In the genomic region with DNA sequence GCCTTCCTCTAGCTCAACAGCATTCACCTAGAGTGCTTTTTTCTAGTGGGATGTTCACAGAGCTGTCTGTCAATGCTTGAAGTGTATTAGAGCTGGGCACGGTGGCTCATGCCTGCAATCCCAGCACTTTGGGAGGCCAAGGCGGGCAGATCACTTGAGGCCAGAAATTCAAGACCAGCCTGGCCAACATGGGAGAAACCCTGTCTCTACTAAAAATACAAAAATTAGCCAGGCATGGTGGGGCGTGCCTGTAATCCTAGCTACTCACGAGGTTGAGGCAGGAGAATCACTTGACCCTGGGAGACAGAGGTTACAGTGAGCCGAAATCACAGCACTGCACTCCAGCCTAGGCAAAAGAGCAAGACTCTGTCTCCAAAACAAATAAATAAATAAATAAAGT, we compare ENCODE assay signal across 8 cellular contexts.
A peak's percentile ranks its signal among the peaks of the same experiment; 100 is the strongest.
DNase-seq lines count a peak whose midpoint lies in the region; ATAC-seq, FAIRE-seq and TF ChIP-seq lines count a peak whose summit lies in the region.
"Not testable (repeated sequence)": the region's sequence is repeated elsewhere in the genome, so short reads cannot be mapped to it uniquely, and the experiment has no call there.

No MANE protein-coding gene starts in this region.

- H3K9me1 ChIP-seq in K562 (ENCODE audit: control insufficient read depth, insufficient read depth, low read length): not testable (repeated sequence)

- not testable (repeated sequence) for H3K4me3 ChIP-seq in A549; GM23338; Panc1 (ENCODE audit: low read depth in 2 of 2, low read length in 2 of 2); K562; mesenchymal stem cell (ENCODE audit: insufficient read depth in 1 of 2, low read depth in 1 of 2, low read length in 2 of 2); parathyroid adenoma (ENCODE audit: low read depth, low read length); gastrocnemius medialis

- not testable (repeated sequence) for H3K36me3 Mint-ChIP-seq in GM23338 (ENCODE audit: low read depth)

- H3K14ac ChIP-seq in mesenchymal stem cell (ENCODE audit: low read length in 2 of 2): not testable (repeated sequence)

- not testable (repeated sequence) for H2AK5ac ChIP-seq in mesenchymal stem cell (ENCODE audit: low read length, severe bottlenecking)

- not testable (repeated sequence) for TF ChIP-seq EP300 in A549 (IDR thresholded peaks at IDR 0.05); K562 (IDR thresholded peaks at IDR 0.05; ENCODE audit: low read length)

- H3K27ac Mint-ChIP-seq in GM23338: 0 out of 2 replicates have a peak overlapping the region, but pooled peaks have one; percentile 73

- not testable (repeated sequence) for H3K18ac ChIP-seq in mesenchymal stem cell (ENCODE audit: low read depth in 1 of 2, low read length in 2 of 2)

- not testable (repeated sequence) for H3K4me3 Mint-ChIP-seq in GM23338

- H3F3A ChIP-seq in GM23338 (replicated peaks; ENCODE audit: low read depth): not testable (repeated sequence)

- H3K9me3 Mint-ChIP-seq in GM23338: not testable (repeated sequence)

- H4K8ac ChIP-seq in mesenchymal stem cell (ENCODE audit: low read length): not testable (repeated sequence)

- H3K27ac ChIP-seq in A549 (peak overlapping the region; percentile 78 to 86), GM23338 (ENCODE audit: low read depth) (peak overlapping the region; percentile 55; the same call in 1 of the 2 replicates), Panc1 (ENCODE audit: low read length) (peak overlapping the region; percentile 39), mesenchymal stem cell (ENCODE audit: low read length, poor library complexity, severe bottlenecking) (peak overlapping the region; percentile 3), parathyroid adenoma (peak overlapping the region; percentile 75), gastrocnemius medialis (peak overlapping the region; percentile 43 to 70 (median 60))
- H3K27ac ChIP-seq in K562 (ENCODE audit: extremely low read depth, low read depth, low read length): not testable (repeated sequence)

- not testable (repeated sequence) for H3K27me3 Mint-ChIP-seq in GM23338 (ENCODE audit: insufficient read depth, low read depth, poor library complexity)

- CTCF ChIA-PET in A549 (lab: Yijun Ruan, JAX) (interaction anchor here (0.9 to 8.8 kb wide), 26 partner anchors 9 to 642 kb away, joined by 3 to 230 read pairs (median 6); partner anchors contain the start of gene ABCC4), Panc1 (lab: Charles Lee) (interaction anchor here (0.6 to 2.3 kb wide), 5 partner anchors 20 to 212 kb away, joined by 3 to 10 read pairs (median 4); no protein-coding TSS in a partner anchor), K562 (lab: Yijun Ruan, JAX; ENCODE audit: low intra/inter-chr PET ratio) (interaction anchor here (1.5 to 6.0 kb wide), 2 partner anchors 188 to 212 kb away, joined by 5 to 57 read pairs; no protein-coding TSS in a partner anchor)

- peak in 1 of 2 experiments; percentile 54; a peak in 4 of 6 replicates for ATAC-seq in A549
- ATAC-seq in GM23338: not testable (repeated sequence)
- ATAC-seq in Panc1: 0 out of 2 replicates have a peak, but pooled peaks have one; percentile 31
- peak; percentile 11; the same call in 1 of the 3 replicates for ATAC-seq in K562
- ATAC-seq in gastrocnemius medialis: peak; percentile 21 to 26

- not testable (repeated sequence) for H2BK120ac ChIP-seq in mesenchymal stem cell (ENCODE audit: low read depth, low read length)

- H3K27me3 ChIP-seq in GM23338 (ENCODE audit: insufficient read depth); Panc1 (ENCODE audit: control insufficient read depth, insufficient read depth, low read length); K562 (ENCODE audit: control insufficient read depth in 2 of 2, insufficient read depth in 2 of 2, low read length in 2 of 2); mesenchymal stem cell (ENCODE audit: control insufficient read depth in 1 of 2, insufficient read depth in 1 of 2, low read length in 2 of 2); parathyroid adenoma (ENCODE audit: control insufficient read depth, insufficient read depth, low read length); gastrocnemius medialis: not testable (repeated sequence)

- POLR2A ChIA-PET in A549 (lab: Yijun Ruan, JAX); Panc1 (lab: Charles Lee): not testable (repeated sequence)
- POLR2A ChIA-PET in K562 (lab: Yijun Ruan, JAX): interaction anchor here (1.2 to 1.7 kb wide), 5 partner anchors 9 to 213 kb away, joined by 3 to 5 read pairs (median 4); no protein-coding TSS in a partner anchor

- not testable (repeated sequence) for H3K9me3 ChIP-seq in A549; Panc1 (ENCODE audit: control insufficient read depth, insufficient read depth, low read depth, low read length); K562 (replicated peaks; ENCODE audit: control insufficient read depth, insufficient read depth, low read depth, low read length); mesenchymal stem cell (ENCODE audit: control insufficient read depth, low read length); parathyroid adenoma (ENCODE audit: control insufficient read depth, low read length); gastrocnemius medialis

- H3K4me1 ChIP-seq in A549 (peaks cover 41% of the 10 kb centered on the region), Panc1 (ENCODE audit: control insufficient read depth, insufficient read depth, low read length) (peaks cover 18% of the 10 kb centered on the region), mesenchymal stem cell (ENCODE audit: control insufficient read depth, insufficient read depth, low read depth, low read length) (peaks cover 12% of the 10 kb centered on the region), parathyroid adenoma (peaks cover 21% of the 10 kb centered on the region), gastrocnemius medialis (peaks cover 18 to 23% of the 10 kb centered on the region in 2 donors)
- H3K4me1 ChIP-seq in GM23338 (ENCODE audit: insufficient read depth); K562 (replicated peaks in 1 of 2; ENCODE audit: control insufficient read depth in 2 of 2, insufficient read depth in 2 of 2, low read length in 2 of 2): not testable (repeated sequence)

- peaks cover 37% of the 10 kb centered on the region for H3K79me1 ChIP-seq in mesenchymal stem cell (replicated peaks; ENCODE audit: low read length, poor library complexity, severe bottlenecking)

- not testable (repeated sequence) for H3K9me2 ChIP-seq in GM23338 (ENCODE audit: insufficient read depth)

- FAIRE-seq in A549 (lab: Jason Lieb, UNC); K562 (lab: Jason Lieb, UNC): not testable (repeated sequence)

- WGBS in A549 (ENCODE audit: missing lambda C conversion rate): 82% methylated on average over 5 of the region's 5 CpGs
- 72% methylated on average over 5 of the region's 5 CpGs for WGBS in K562 (ENCODE audit: insufficient coverage, low coverage, missing lambda C conversion rate)
- WGBS in mesenchymal stem cell: 57% methylated on average over 4 of the region's 5 CpGs

- not testable (repeated sequence) for H2AFZ ChIP-seq in GM23338; K562 (ENCODE audit: low read depth, low read length); mesenchymal stem cell (ENCODE audit: low read depth, low read length); parathyroid adenoma

- H2BK5ac ChIP-seq in mesenchymal stem cell (ENCODE audit: low read depth, low read length, poor library complexity, severe bottlenecking): not testable (repeated sequence)

- H3K4me1 Mint-ChIP-seq in GM23338: not testable (repeated sequence)

- in situ Hi-C loops in Panc1 (cut with HindIII; ENCODE audit: low pct_unique_long_range_greater_than_20kb, low sequenced_read_pairs): not testable (repeated sequence)
- in situ Hi-C loops in K562 (cut with MboI) (loop anchor here (5.0 to 10.0 kb wide), 2 partner anchors 102 to 195 kb away; no protein-coding TSS in a partner anchor), gastrocnemius medialis (cut with MboI; ENCODE audit: low sequenced_read_pairs in 4 of 4) (loop anchor here in 3 of 4 donors (5.0 to 10.0 kb wide), 3 partner anchors 102 to 215 kb away; no protein-coding TSS in a partner anchor)

- H2BK12ac ChIP-seq in mesenchymal stem cell (ENCODE audit: low read length in 2 of 2): peak overlapping the region in 1 of 2 experiments; percentile 12

- not testable (repeated sequence) for H4K20me1 ChIP-seq in GM23338 (replicated peaks; ENCODE audit: insufficient read depth); K562 (replicated peaks; ENCODE audit: control insufficient read depth, insufficient read depth, low read length)

- TF ChIP-seq POLR2A in A549 (IDR thresholded peaks at IDR 0.05; ENCODE audit: low read length); K562 (conservative IDR thresholded peaks at IDR 0.05); gastrocnemius medialis (IDR thresholded peaks at IDR 0.05): not testable (repeated sequence)

- not testable (repeated sequence) for H3K23ac ChIP-seq in mesenchymal stem cell (ENCODE audit: low read length in 2 of 2)

- intact Hi-C loops in Panc1 (cut with micrococcal nuclease; ENCODE audit: unreplicated experiment): loop anchor here (5.0 kb wide), 2 partner anchors 105 to 285 kb away; no protein-coding TSS in a partner anchor
- intact Hi-C loops in K562 (cut with micrococcal nuclease): loop anchor here (5.0 kb wide), 2 partner anchors 80 to 110 kb away; partner anchors contain the start of gene ABCC4
- intact Hi-C loops in gastrocnemius medialis (cut with DNase I; ENCODE audit: low total_unique reads): loop anchor here (2.0 to 10.0 kb wide), 2 partner anchors 104 to 642 kb away; no protein-coding TSS in a partner anchor

- DNase-seq in A549 (ENCODE audit: low read depth in 1 of 2, low spot score in 1 of 2); GM23338 (ENCODE audit: low spot score); Panc1 (ENCODE audit: low read depth, low spot score); K562 (ENCODE audit: extremely low read depth in 1 of 4, low spot score in 3 of 4): not testable (repeated sequence)
- peak; percentile 31 for DNase-seq in left kidney (ENCODE audit: low read depth, low spot score)
- DNase-seq in mesenchymal stem cell: peak; percentile 36
- DNase-seq in gastrocnemius medialis: peak; percentile 18 to 59

- H3K79me2 ChIP-seq in GM23338 (replicated peaks; ENCODE audit: insufficient read depth); K562 (ENCODE audit: control insufficient read depth, insufficient read depth, low read length); parathyroid adenoma: not testable (repeated sequence)

- not testable (repeated sequence) for TF ChIP-seq RAD21 in A549 (conservative IDR thresholded peaks at IDR 0.05 in 1 of 2, IDR thresholded peaks at IDR 0.05 in 1 of 2); K562 (CRISPR knock-in tag; conservative IDR thresholded peaks at IDR 0.05 in 1 of 2, IDR thresholded peaks at IDR 0.05 in 1 of 2)

- not testable (repeated sequence) for H4K91ac ChIP-seq in mesenchymal stem cell (ENCODE audit: low read length)

- not testable (repeated sequence) for BruUV-seq in Panc1 (replicated peaks; lab: Mats Ljungman, UMichigan); K562 (replicated peaks; lab: Mats Ljungman, UMichigan)

- not testable (repeated sequence) for TF ChIP-seq CTCF in A549 (IDR thresholded peaks at IDR 0.05); GM23338 (conservative IDR thresholded peaks at IDR 0.05; ENCODE audit: low read depth in 2 of 2); Panc1 (IDR thresholded peaks at IDR 0.05); K562 (IDR thresholded peaks at IDR 0.05 in 2 of 3, conservative IDR thresholded peaks at IDR 0.05 in 1 of 3; ENCODE audit: insufficient read depth in 2 of 3, low read depth in 1 of 3, low read length in 3 of 3); parathyroid adenoma (IDR thresholded peaks at IDR 0.05); gastrocnemius medialis (IDR thresholded peaks at IDR 0.05 in 4 of 5, conservative IDR thresholded peaks at IDR 0.05 in 1 of 5)

- not testable (repeated sequence) for H3K36me3 ChIP-seq in GM23338 (ENCODE audit: insufficient read depth); Panc1 (ENCODE audit: control insufficient read depth, insufficient read depth, low read length); parathyroid adenoma (ENCODE audit: control insufficient read depth, insufficient read depth, low read length); gastrocnemius medialis
- H3K36me3 ChIP-seq in K562 (ENCODE audit: control insufficient read depth, insufficient read depth, low read length): peaks cover 59% of the 10 kb centered on the region
- peaks cover 2 to 27% of the 10 kb centered on the region in 2 experiments for H3K36me3 ChIP-seq in mesenchymal stem cell (ENCODE audit: control insufficient read depth in 1 of 2, insufficient read depth in 2 of 2, low read depth in 1 of 2, low read length in 2 of 2)

- peak overlapping the region in 1 of 2 experiments; percentile 22 for H3K4ac ChIP-seq in mesenchymal stem cell (ENCODE audit: low read depth in 1 of 2, low read length in 2 of 2)

- not testable (repeated sequence) for H2BK15ac ChIP-seq in mesenchymal stem cell (ENCODE audit: low read depth, poor library complexity, severe bottlenecking)

- H3K9ac ChIP-seq in K562 (ENCODE audit: insufficient read depth in 1 of 2, low read depth in 2 of 2, low read length in 2 of 2); mesenchymal stem cell (ENCODE audit: low read length); parathyroid adenoma: not testable (repeated sequence)

- H3K4me2 ChIP-seq in A549: peak overlapping the region; percentile 28; the same call in 2 of the 3 replicates
- H3K4me2 ChIP-seq in GM23338; K562 (ENCODE audit: insufficient read depth, low read length); mesenchymal stem cell (ENCODE audit: low read length, poor library complexity, severe bottlenecking); parathyroid adenoma (ENCODE audit: low read length): not testable (repeated sequence)
